1 cellular context compared by ENCODE assay signal in the genomic region with DNA sequence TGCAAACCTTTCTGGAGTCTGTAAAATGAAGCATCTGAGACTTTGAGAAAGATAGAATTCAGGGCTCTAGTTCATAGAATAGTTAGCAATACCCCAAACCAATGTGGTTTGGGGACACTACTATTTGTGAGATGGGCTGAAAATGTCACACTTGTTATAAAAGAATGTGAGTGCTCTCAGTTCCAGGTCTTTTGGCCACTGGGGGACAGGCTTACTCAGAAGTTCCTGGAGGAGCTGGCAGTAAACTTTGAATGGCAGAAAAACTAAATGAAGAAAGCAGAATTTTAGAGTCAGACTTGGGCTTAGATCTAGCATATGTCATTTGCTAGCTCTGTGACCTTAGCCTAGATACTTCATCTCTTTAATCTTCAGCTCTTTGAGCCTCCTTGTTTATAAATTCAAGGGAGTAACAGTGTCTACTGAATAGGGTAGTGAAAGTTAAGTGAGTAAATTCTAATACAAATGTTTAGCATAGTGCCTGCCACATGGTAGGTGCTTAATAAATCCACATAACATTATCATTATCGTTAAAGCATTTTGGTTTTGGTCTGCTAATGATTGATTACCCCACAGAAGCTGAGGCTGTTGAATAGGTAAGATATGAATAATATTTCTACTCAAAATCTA.
A peak's percentile ranks its signal among the peaks of the same experiment; 100 is the strongest.
TF ChIP-seq lines count a peak whose summit lies in the region.

No MANE protein-coding gene starts in this region.

TF ChIP-seq in HepG2, 621 proteins besides CTCF, POLR2A, EP300 and RAD21:
- TF ChIP-seq PRPF4 (IDR thresholded peaks at IDR 0.05; ENCODE audit: low read depth, low read length, poor library complexity, severe bottlenecking), result no peak
- no peak for TF ChIP-seq NFE2L1 (CRISPR knock-in tag; IDR thresholded peaks at IDR 0.05; ENCODE audit: borderline replicate concordance)
- no peak for TF ChIP-seq REL (CRISPR knock-in tag; conservative IDR thresholded peaks at IDR 0.05)
- no peak for TF ChIP-seq NCOA5 (CRISPR knock-in tag; IDR thresholded peaks at IDR 0.05)
- no peak for TF ChIP-seq SRF (IDR thresholded peaks at IDR 0.05; ENCODE audit: low read depth, low read length)
- TF ChIP-seq STAG1 (CRISPR knock-in tag; IDR thresholded peaks at IDR 0.05), result peak; percentile 28; the same call in 1 of the 2 replicates
- no peak for TF ChIP-seq HES4 (CRISPR knock-in tag; IDR thresholded peaks at IDR 0.05; ENCODE audit: borderline replicate concordance)
